ENCODE assay signal across 24 cellular contexts in the genomic region with DNA sequence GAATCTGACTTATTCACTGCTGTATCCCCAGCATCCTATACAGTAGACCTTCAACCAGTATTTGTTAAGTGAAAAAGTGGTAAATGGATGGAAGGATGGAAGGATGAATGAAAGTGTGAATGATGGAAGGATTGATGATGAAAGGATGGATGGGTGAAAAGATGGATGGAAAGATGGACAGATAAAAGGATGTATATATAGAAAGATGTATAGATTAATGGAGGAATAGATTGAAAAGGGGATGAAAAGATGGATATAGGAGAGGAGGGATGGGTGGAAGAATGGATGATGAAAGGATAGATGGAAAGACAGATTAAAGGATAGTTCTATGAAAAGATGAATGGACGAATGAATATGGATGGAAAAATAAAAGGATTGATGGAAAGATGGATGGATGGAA. TPM values are rescaled to one million over a fixed set of nuclear protein-coding genes. Genes with fewer than 3 reads are reported as not detected.
DNase-seq lines count a peak whose midpoint lies in the region; ATAC-seq and TF ChIP-seq lines count a peak whose summit lies in the region.
"Had no signal": no experiment of that assay in that cellular context is flagged by ENCODE, and none has a peak within 500 bp of the region (broad histone marks: within the 10 kb centered on the region; RNA-seq: fewer than 3 reads in every experiment).

No MANE protein-coding gene starts in this region.

- intact Hi-C loops in IMR-90 (cut with micrococcal nuclease): no loop called here
- intact Hi-C loops in thyroid gland (cut with DNase I): no loop called here
- intact Hi-C loops in posterior cingulate gyrus (cut with DNase I): no loop called here
- intact Hi-C loops in prostate gland (cut with DNase I): no loop called here

- BruUV-seq in IMR-90 (replicated peaks; lab: Mats Ljungman, UMichigan): no TSS peak

- POLR2A ChIA-PET in HEK293 (lab: Yijun Ruan, JAX) (no interaction called here), IMR-90 (lab: Charles Lee; ENCODE audit: unreplicated experiment) (no interaction called here)

- no peak overlapping the region for H3K4me3 ChIP-seq in HEK293 (ENCODE audit: low read depth, low read length)
- no peak overlapping the region for H3K4me3 ChIP-seq in IMR-90 (ENCODE audit: insufficient read depth, low read depth, low read length)
- H3K4me3 ChIP-seq in thyroid gland (replicated peaks in 1 of 3): no peak overlapping the region
- no peak overlapping the region for H3K4me3 ChIP-seq in prostate gland
- H3K4me3 ChIP-seq: BLaER1, GM12878 had no signal

- H2BK15ac ChIP-seq in IMR-90 (ENCODE audit: low read depth, low read length): no peak overlapping the region

- WGBS in IMR-90 (ENCODE audit: extremely low coverage in 2 of 2, insufficient read length in 1 of 2), 2 experiments: 100% methylated on average over 1 of the region's 1 CpG; no CpG with 5 or more reads in 1 of the 2 experiments
- 87 to 88% methylated on average over 1 of the region's 1 CpG for WGBS in thyroid gland, 2 donors
- WGBS in prostate gland: 87% methylated on average over 1 of the region's 1 CpG

- ATAC-seq in IMR-90 (ENCODE audit: low read depth): no peak
- ATAC-seq: GM12878 had no signal

- H4K91ac ChIP-seq in IMR-90 (ENCODE audit: insufficient read depth, low read depth, low read length): no peak overlapping the region

- H2AK9ac ChIP-seq in IMR-90 (replicated peaks; ENCODE audit: low read depth, low read length, poor library complexity): no peak overlapping the region

- H3K9me3 ChIP-seq in HEK293 (ENCODE audit: control insufficient read depth, insufficient read depth, low read depth, low read length): no peaks in the 10 kb centered on the region
- no peaks in the 10 kb centered on the region for H3K9me3 ChIP-seq in IMR-90 (ENCODE audit: control insufficient read depth, insufficient read depth, low read length)
- no peaks in the 10 kb centered on the region for H3K9me3 ChIP-seq in thyroid gland
- H3K9me3 ChIP-seq in prostate gland: no peaks in the 10 kb centered on the region
- H3K9me3 ChIP-seq: BE2C, BLaER1 had no signal

- H2BK5ac ChIP-seq in IMR-90 (ENCODE audit: low read depth, low read length, poor library complexity, severe bottlenecking): peak overlapping the region; percentile 24

- no peak overlapping the region for H3K27ac ChIP-seq in HEK293 (ENCODE audit: extremely low read depth, low read depth, low read length)
- H3K27ac ChIP-seq in IMR-90 (ENCODE audit: insufficient read depth, low read length): no peak overlapping the region
- H3K27ac ChIP-seq in thyroid gland: peak overlapping the region in 2 of 3 donors; percentile 48 to 92
- H3K27ac ChIP-seq in prostate gland: no peak overlapping the region
- H3K27ac ChIP-seq: BLaER1 had no signal

- H4K20me1 ChIP-seq in IMR-90 (ENCODE audit: insufficient read depth, low read length): no peaks in the 10 kb centered on the region
- H4K20me1 ChIP-seq: BLaER1 had no signal

- no peak overlapping the region for H2BK20ac ChIP-seq in IMR-90 (ENCODE audit: low read depth, low read length)

- H2AFZ ChIP-seq in IMR-90 (replicated peaks; ENCODE audit: low read length, poor library complexity): no peak overlapping the region

- H3K56ac ChIP-seq in IMR-90 (ENCODE audit: extremely low read depth, insufficient read depth, low read length): no peak overlapping the region

- H3K9me1 ChIP-seq in IMR-90 (ENCODE audit: insufficient read depth, low read length): no peaks in the 10 kb centered on the region

- no peak overlapping the region for H4K8ac ChIP-seq in IMR-90 (ENCODE audit: low read depth in 2 of 2, low read length in 2 of 2)

- no peak overlapping the region for H3K14ac ChIP-seq in IMR-90 (replicated peaks; ENCODE audit: low read depth, low read length)

- TF ChIP-seq RAD21 in IMR-90 (IDR thresholded peaks at IDR 0.05; ENCODE audit: low read length): no peak

- no peak overlapping the region for H3K4ac ChIP-seq in IMR-90 (ENCODE audit: low read depth, low read length)

- no peak overlapping the region for H3K9ac ChIP-seq in IMR-90 (ENCODE audit: low read depth, low read length)
- H3K9ac ChIP-seq: BLaER1 had no signal

- TF ChIP-seq POLR2A in IMR-90 (IDR thresholded peaks at IDR 0.05; ENCODE audit: low read depth, low read length) (no peak), thyroid gland (IDR thresholded peaks at IDR 0.05) (no peak), prostate gland (IDR thresholded peaks at IDR 0.05) (no peak)

- CTCF ChIA-PET in HEK293 (lab: Yijun Ruan, JAX) (interaction anchor here (0.9 to 1.8 kb wide), 2 partner anchors 25 to 87 kb away, joined by 3 to 8 read pairs; no protein-coding TSS in a partner anchor), IMR-90 (lab: Yijun Ruan, JAX) (no interaction called here)

- H3K23ac ChIP-seq in IMR-90 (ENCODE audit: low read depth, low read length): no peak overlapping the region

- DNase-seq in IMR-90 (no peak), thyroid gland (no peak), posterior cingulate gyrus (no peak), prostate gland (ENCODE audit: low spot score) (no peak)
- no peak for DNase-seq in activated CD8-positive, alpha-beta memory T cell treated with anti-CD3 and anti-CD28 coated beads for 24 hours
- DNase-seq: 8988T; ACHN; BE2C; C1 segment of cervical spinal cord; CD4-positive, alpha-beta memory T cell; CD4-positive, CD25-positive, alpha-beta regulatory T cell; CD8-positive, alpha-beta memory T cell; COR-L47; DMS 273 treated with DMSO at 0.1 percent for 48 hours; DMS153; DMS53; DMS79; DND-41; EL; GDM1 had no signal

- no peaks in the 10 kb centered on the region for H3K79me1 ChIP-seq in IMR-90 (ENCODE audit: low read depth in 1 of 2, low read length in 2 of 2)

- H3K18ac ChIP-seq in IMR-90 (ENCODE audit: low read depth, low read length): no peak overlapping the region

- H2BK120ac ChIP-seq in IMR-90 (ENCODE audit: low read depth, low read length): no peak overlapping the region

- H4K5ac ChIP-seq in IMR-90 (ENCODE audit: low read depth, low read length): no peak overlapping the region

- dilution Hi-C loops in IMR-90 (cut with HindIII; ENCODE audit: low sequenced_read_pairs, unreplicated experiment): no loop called here

- H3K4me1 ChIP-seq in HEK293 (ENCODE audit: control insufficient read depth, insufficient read depth, low read length): peaks cover 8% of the 10 kb centered on the region; the same call in 1 of the 2 replicates
- 0 out of 2 replicates have a peak, but pooled peaks cover 2% of the 10 kb centered on the region for H3K4me1 ChIP-seq in IMR-90 (ENCODE audit: control insufficient read depth, insufficient read depth, low read length)
- H3K4me1 ChIP-seq in thyroid gland: peaks cover 73 to 75% of the 10 kb centered on the region in 2 donors
- no peaks in the 10 kb centered on the region for H3K4me1 ChIP-seq in prostate gland (replicated peaks)
- H3K4me1 ChIP-seq: BE2C had no signal

- H2AK5ac ChIP-seq in IMR-90 (ENCODE audit: low read depth, low read length): no peak overlapping the region

- H3K36me3 ChIP-seq in HEK293 (ENCODE audit: control insufficient read depth in 2 of 2, insufficient read depth in 1 of 2, low read length in 2 of 2) (no peaks in the 10 kb centered on the region), IMR-90 (ENCODE audit: control insufficient read depth, insufficient read depth, low read length) (no peaks in the 10 kb centered on the region), thyroid gland (peaks cover 34 to 41% of the 10 kb centered on the region in 2 donors), prostate gland (no peaks in the 10 kb centered on the region)
- H3K36me3 ChIP-seq: BE2C, BLaER1 had no signal

- TF ChIP-seq CTCF in HEK293 (tag by site-specific recombination; IDR thresholded peaks at IDR 0.05): no peak
- TF ChIP-seq CTCF in IMR-90 (conservative IDR thresholded peaks at IDR 0.05; ENCODE audit: low read depth, low read length): no peak
- no peak for TF ChIP-seq CTCF in thyroid gland (IDR thresholded peaks at IDR 0.05)
- TF ChIP-seq CTCF in prostate gland (IDR thresholded peaks at IDR 0.05): no peak

- H3K27me3 ChIP-seq in IMR-90 (ENCODE audit: control insufficient read depth, insufficient read depth, low read length) (peaks cover 9% of the 10 kb centered on the region), thyroid gland (no peaks in the 10 kb centered on the region), prostate gland (replicated peaks; ENCODE audit: insufficient read depth) (no peaks in the 10 kb centered on the region)
- H3K27me3 ChIP-seq: BE2C, BLaER1 had no signal

- no peak overlapping the region for H3K4me2 ChIP-seq in IMR-90 (ENCODE audit: low read depth, low read length)
- H3K4me2 ChIP-seq: BLaER1 had no signal

- in situ Hi-C loops in IMR-90 (cut with MboI; ENCODE audit: low sequenced_read_pairs): no loop called here

TF ChIP-seq in IMR-90, 13 proteins besides CTCF, POLR2A, EP300 and RAD21 (continues in another document):
- TF ChIP-seq CEBPB (IDR thresholded peaks at IDR 0.05; ENCODE audit: low read depth, low read length) (no peak), CHD1 (IDR thresholded peaks at IDR 0.05; ENCODE audit: low read depth, low read length) (no peak), SMC3 (IDR thresholded peaks at IDR 0.05; ENCODE audit: low read depth, low read length) (no peak), RCOR1 (IDR thresholded peaks at IDR 0.05; ENCODE audit: insufficient replicate concordance, low read length) (no peak), MAZ (IDR thresholded peaks at IDR 0.05; ENCODE audit: borderline replicate concordance, low read depth, low read length) (no peak), NFE2L2 (IDR thresholded peaks at IDR 0.05; ENCODE audit: low read depth, low read length) (no peak), FOS (IDR thresholded peaks at IDR 0.05; ENCODE audit: low read depth, low read length) (no peak), RFX5 (IDR thresholded peaks at IDR 0.05; ENCODE audit: low read depth, low read length) (no peak), MXI1 (IDR thresholded peaks at IDR 0.05; ENCODE audit: borderline replicate concordance, low read depth, low read length) (no peak)

RNA-seq across cellular contexts. Expression of a gene that starts 50.0 kb away (rescaled TPM):
- total RNA-seq in IMR-90 (2012; rRNA removed) (0.28 and 0.36 TPM in 2 replicates), thyroid gland (100 to 1,000 TPM in 3 of 4 donors, 10 to 100 TPM in 1; 63.7 to 136 (median 111) TPM), prostate gland (100 to 1,000 TPM; 139 to 221 TPM)
- polyA plus RNA-seq in IMR-90 (2012; rRNA removed): 0.55 and 0.70 TPM in 2 replicates
- 0.48 and 0.76 TPM in 2 replicates for polyA plus RNA-seq in IMR-90 (2012; cell fraction: cytosol; rRNA removed)
- 0.66 and 0.72 TPM in 2 replicates for polyA plus RNA-seq in IMR-90 (2012; cell fraction: nucleus; rRNA removed; ENCODE audit: low replicate concordance)
- total RNA-seq: G401 had no signal

RNA-seq across cellular contexts. Expression of a gene that starts 54.9 kb away (rescaled TPM):
- total RNA-seq in IMR-90 (2012; rRNA removed) (0.18 and 0.28 TPM in 2 replicates), thyroid gland (1,000 to 10,000 TPM; 1,318 to 2,156 (median 1,767) TPM), prostate gland (1 to 10 TPM; 1.0 to 3.8 TPM)
- 1.1 and 1.5 TPM in 2 replicates for polyA plus RNA-seq in IMR-90 (2012; rRNA removed)
- 0.37 and 0.92 TPM in 2 replicates for polyA plus RNA-seq in IMR-90 (2012; cell fraction: cytosol; rRNA removed)
- polyA plus RNA-seq in IMR-90 (2012; cell fraction: nucleus; rRNA removed; ENCODE audit: low replicate concordance): 1.8 and 3.0 TPM in 2 replicates
- total RNA-seq: G401 had no signal

Comparison
In these comparisons a context has a peak if more than half of its experiments do, and no peak if none do; other contexts are left out.
1. H3K27ac ChIP-seq: peak in thyroid gland (2 of 3); none in HEK293 (single experiment), IMR-90 (single experiment) and prostate gland (0 of 2).
2. RNA of a gene that starts 50.0 kb away (total RNA-seq): 139 to 221 TPM in prostate gland and 63.7 to 136 TPM in thyroid gland; 0.28 to 0.36 TPM in IMR-90; every median in the first group is over 10 times any median in the second.
3. RNA of a gene that starts 54.9 kb away (total RNA-seq): 1,318 to 2,156 TPM in thyroid gland; 1.0 to 3.8 TPM in prostate gland and 0.18 to 0.28 TPM in IMR-90; every median in the first group is over 100 times any median in the second.